In the genomic region with DNA sequence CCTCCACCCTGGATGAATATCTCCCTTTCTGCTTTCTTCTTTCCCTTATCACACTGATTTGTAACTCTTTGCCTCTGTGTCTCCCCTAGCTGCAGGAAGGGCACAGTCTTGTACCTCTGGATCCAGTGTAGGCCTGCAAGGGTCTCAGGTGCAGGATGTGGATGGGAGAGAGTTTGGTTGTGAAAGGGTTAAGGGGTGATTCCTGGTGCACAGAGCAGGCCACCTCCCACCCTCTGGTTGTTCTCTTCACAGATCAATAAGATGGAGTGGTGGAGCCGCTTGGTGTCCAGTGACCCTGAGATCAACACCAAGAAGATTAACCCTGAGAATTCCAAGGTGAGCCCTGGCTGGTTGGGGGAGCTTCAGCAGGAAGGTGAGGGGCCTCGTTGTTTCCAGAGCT, we compare ENCODE assay signal across 1 cellular context.
TF ChIP-seq lines count a peak whose summit lies in the region.

No MANE protein-coding gene starts in this region.

TF ChIP-seq in HepG2, 621 proteins besides CTCF, POLR2A, EP300 and RAD21 (continued from another document and continues in another):
- TF ChIP-seq, protein P1, sequence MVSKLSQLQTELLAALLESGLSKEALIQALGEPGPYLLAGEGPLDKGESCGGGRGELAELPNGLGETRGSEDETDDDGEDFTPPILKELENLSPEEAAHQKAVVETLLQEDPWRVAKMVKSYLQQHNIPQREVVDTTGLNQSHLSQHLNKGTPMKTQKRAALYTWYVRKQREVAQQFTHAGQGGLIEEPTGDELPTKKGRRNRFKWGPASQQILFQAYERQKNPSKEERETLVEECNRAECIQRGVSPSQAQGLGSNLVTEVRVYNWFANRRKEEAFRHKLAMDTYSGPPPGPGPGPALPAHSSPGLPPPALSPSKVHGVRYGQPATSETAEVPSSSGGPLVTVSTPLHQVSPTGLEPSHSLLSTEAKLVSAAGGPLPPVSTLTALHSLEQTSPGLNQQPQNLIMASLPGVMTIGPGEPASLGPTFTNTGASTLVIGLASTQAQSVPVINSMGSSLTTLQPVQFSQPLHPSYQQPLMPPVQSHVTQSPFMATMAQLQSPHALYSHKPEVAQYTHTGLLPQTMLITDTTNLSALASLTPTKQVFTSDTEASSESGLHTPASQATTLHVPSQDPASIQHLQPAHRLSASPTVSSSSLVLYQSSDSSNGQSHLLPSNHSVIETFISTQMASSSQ (IDR thresholded peaks at IDR 0.05; ENCODE audit: low read depth) = 0 out of 2 replicates have a peak, but pooled peaks have one; percentile 29
- TF ChIP-seq, protein P1 (CRISPR knock-in tag; IDR thresholded peaks at IDR 0.05; ENCODE audit: borderline replicate concordance) = no peak
- TF ChIP-seq ZNF292 (CRISPR knock-in tag; IDR thresholded peaks at IDR 0.05; ENCODE audit: borderline replicate concordance, low read depth) = 0 out of 2 replicates have a peak, but pooled peaks have one; percentile 44
- peak; percentile 27; the same call in 1 of the 2 replicates for TF ChIP-seq BORCS8-MEF2B (CRISPR knock-in tag; IDR thresholded peaks at IDR 0.05)
- TF ChIP-seq GATAD2A (CRISPR knock-in tag; IDR thresholded peaks at IDR 0.05) = peak; percentile 49
- 0 out of 2 replicates have a peak, but pooled peaks have one; percentile 62 for TF ChIP-seq SSRP1 (CRISPR knock-in tag; IDR thresholded peaks at IDR 0.05)
- TF ChIP-seq, protein P2, sequence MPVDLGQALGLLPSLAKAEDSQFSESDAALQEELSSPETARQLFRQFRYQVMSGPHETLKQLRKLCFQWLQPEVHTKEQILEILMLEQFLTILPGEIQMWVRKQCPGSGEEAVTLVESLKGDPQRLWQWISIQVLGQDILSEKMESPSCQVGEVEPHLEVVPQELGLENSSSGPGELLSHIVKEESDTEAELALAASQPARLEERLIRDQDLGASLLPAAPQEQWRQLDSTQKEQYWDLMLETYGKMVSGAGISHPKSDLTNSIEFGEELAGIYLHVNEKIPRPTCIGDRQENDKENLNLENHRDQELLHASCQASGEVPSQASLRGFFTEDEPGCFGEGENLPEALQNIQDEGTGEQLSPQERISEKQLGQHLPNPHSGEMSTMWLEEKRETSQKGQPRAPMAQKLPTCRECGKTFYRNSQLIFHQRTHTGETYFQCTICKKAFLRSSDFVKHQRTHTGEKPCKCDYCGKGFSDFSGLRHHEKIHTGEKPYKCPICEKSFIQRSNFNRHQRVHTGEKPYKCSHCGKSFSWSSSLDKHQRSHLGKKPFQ (CRISPR knock-in tag; IDR thresholded peaks at IDR 0.05; ENCODE audit: insufficient replicate concordance) = peak; percentile 45
- no peak for TF ChIP-seq ZNF713 (CRISPR knock-in tag; IDR thresholded peaks at IDR 0.05)
- TF ChIP-seq ZNF329 (CRISPR knock-in tag; IDR thresholded peaks at IDR 0.05; ENCODE audit: low read depth) = 0 out of 2 replicates have a peak, but pooled peaks have one; percentile 31
- 0 out of 2 replicates have a peak, but pooled peaks have one; percentile 22 for TF ChIP-seq ZMYM3 (CRISPR knock-in tag; IDR thresholded peaks at IDR 0.05)
- TF ChIP-seq, protein P3, sequence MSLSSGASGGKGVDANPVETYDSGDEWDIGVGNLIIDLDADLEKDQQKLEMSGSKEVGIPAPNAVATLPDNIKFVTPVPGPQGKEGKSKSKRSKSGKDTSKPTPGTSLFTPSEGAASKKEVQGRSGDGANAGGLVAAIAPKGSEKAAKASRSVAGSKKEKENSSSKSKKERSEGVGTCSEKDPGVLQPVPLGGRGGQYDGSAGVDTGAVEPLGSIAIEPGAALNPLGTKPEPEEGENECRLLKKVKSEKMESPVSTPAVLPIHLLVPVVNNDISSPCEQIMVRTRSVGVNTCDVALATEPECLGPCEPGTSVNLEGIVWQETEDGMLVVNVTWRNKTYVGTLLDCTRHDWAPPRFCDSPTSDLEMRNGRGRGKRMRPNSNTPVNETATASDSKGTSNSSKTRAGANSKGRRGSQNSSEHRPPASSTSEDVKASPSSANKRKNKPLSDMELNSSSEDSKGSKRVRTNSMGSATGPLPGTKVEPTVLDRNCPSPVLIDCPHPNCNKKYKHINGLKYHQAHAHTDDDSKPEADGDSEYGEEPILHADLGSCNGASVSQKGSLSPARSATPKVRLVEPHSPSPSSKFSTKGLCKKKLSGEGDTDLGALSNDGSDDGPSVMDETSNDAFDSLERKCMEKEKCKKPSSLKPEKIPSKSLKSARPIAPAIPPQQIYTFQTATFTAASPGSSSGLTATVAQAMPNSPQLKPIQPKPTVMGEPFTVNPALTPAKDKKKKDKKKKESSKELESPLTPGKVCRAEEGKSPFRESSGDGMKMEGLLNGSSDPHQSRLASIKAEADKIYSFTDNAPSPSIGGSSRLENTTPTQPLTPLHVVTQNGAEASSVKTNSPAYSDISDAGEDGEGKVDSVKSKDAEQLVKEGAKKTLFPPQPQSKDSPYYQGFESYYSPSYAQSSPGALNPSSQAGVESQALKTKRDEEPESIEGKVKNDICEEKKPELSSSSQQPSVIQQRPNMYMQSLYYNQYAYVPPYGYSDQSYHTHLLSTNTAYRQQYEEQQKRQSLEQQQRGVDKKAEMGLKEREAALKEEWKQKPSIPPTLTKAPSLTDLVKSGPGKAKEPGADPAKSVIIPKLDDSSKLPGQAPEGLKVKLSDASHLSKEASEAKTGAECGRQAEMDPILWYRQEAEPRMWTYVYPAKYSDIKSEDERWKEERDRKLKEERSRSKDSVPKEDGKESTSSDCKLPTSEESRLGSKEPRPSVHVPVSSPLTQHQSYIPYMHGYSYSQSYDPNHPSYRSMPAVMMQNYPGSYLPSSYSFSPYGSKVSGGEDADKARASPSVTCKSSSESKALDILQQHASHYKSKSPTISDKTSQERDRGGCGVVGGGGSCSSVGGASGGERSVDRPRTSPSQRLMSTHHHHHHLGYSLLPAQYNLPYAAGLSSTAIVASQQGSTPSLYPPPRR (CRISPR knock-in tag; IDR thresholded peaks at IDR 0.05; ENCODE audit: borderline replicate concordance) = 0 out of 2 replicates have a peak, but pooled peaks have one; percentile 9
- no peak for TF ChIP-seq SOX6 (IDR thresholded peaks at IDR 0.05)
- peak; percentile 41; the same call in 1 of the 2 replicates for TF ChIP-seq SOX6 (CRISPR knock-in tag; IDR thresholded peaks at IDR 0.05)
- no peak for TF ChIP-seq SIX4 (CRISPR knock-in tag; IDR thresholded peaks at IDR 0.05)
- TF ChIP-seq, protein P4, sequence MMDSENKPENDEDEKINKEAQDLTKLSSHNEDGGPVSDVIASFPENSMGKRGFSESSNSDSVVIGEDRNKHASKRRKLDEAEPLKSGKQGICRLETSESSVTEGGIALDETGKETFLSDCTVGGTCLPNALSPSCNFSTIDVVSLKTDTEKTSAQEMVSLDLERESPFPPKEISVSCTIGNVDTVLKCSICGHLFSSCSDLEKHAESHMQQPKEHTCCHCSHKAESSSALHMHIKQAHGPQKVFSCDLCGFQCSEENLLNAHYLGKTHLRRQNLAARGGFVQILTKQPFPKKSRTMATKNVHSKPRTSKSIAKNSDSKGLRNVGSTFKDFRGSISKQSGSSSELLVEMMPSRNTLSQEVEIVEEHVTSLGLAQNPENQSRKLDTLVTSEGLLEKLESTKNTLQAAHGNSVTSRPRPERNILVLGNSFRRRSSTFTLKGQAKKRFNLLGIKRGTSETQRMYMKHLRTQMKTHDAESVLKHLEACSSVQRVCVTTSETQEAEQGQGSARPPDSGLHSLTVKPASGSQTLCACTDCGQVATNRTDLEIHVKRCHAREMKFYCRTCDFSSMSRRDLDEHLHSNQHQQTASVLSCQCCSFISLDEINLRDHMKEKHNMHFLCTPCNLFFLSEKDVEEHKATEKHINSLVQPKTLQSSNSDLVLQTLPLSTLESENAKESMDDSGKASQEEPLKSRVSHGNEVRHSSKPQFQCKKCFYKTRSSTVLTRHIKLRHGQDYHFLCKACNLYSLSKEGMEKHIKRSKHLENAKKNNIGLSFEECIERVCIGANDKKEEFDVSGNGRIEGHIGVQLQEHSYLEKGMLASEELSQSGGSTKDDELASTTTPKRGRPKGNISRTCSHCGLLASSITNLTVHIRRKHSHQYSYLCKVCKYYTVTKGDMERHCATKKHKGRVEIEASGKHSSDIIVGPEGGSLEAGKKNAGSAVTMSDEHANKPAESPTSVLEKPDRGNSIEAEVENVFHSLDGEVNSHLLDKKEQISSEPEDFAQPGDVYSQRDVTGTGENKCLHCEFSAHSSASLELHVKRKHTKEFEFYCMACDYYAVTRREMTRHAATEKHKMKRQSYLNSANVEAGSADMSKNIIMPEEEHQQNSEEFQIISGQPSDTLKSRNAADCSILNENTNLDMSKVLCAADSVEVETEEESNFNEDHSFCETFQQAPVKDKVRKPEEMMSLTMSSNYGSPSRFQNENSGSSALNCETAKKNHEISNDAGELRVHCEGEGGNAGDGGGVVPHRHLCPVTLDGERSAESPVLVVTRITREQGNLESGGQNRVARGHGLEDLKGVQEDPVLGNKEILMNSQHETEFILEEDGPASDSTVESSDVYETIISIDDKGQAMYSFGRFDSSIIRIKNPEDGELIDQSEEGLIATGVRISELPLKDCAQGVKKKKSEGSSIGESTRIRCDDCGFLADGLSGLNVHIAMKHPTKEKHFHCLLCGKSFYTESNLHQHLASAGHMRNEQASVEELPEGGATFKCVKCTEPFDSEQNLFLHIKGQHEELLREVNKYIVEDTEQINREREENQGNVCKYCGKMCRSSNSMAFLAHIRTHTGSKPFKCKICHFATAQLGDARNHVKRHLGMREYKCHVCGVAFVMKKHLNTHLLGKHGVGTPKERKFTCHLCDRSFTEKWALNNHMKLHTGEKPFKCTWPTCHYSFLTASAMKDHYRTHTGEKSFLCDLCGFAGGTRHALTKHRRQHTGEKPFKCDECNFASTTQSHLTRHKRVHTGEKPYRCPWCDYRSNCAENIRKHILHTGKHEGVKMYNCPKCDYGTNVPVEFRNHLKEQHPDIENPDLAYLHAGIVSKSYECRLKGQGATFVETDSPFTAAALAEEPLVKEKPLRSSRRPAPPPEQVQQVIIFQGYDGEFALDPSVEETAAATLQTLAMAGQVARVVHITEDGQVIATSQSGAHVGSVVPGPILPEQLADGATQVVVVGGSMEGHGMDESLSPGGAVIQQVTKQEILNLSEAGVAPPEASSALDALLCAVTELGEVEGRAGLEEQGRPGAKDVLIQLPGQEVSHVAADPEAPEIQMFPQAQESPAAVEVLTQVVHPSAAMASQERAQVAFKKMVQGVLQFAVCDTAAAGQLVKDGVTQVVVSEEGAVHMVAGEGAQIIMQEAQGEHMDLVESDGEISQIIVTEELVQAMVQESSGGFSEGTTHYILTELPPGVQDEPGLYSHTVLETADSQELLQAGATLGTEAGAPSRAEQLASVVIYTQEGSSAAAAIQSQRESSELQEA (CRISPR knock-in tag; IDR thresholded peaks at IDR 0.05; ENCODE audit: not compliant biosample characterization) = peak; percentile 13
- TF ChIP-seq, protein P5, sequence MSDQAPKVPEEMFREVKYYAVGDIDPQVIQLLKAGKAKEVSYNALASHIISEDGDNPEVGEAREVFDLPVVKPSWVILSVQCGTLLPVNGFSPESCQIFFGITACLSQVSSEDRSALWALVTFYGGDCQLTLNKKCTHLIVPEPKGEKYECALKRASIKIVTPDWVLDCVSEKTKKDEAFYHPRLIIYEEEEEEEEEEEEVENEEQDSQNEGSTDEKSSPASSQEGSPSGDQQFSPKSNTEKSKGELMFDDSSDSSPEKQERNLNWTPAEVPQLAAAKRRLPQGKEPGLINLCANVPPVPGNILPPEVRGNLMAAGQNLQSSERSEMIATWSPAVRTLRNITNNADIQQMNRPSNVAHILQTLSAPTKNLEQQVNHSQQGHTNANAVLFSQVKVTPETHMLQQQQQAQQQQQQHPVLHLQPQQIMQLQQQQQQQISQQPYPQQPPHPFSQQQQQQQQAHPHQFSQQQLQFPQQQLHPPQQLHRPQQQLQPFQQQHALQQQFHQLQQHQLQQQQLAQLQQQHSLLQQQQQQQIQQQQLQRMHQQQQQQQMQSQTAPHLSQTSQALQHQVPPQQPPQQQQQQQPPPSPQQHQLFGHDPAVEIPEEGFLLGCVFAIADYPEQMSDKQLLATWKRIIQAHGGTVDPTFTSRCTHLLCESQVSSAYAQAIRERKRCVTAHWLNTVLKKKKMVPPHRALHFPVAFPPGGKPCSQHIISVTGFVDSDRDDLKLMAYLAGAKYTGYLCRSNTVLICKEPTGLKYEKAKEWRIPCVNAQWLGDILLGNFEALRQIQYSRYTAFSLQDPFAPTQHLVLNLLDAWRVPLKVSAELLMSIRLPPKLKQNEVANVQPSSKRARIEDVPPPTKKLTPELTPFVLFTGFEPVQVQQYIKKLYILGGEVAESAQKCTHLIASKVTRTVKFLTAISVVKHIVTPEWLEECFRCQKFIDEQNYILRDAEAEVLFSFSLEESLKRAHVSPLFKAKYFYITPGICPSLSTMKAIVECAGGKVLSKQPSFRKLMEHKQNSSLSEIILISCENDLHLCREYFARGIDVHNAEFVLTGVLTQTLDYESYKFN (CRISPR knock-in tag; conservative IDR thresholded peaks at IDR 0.05) = peak; percentile 67
- TF ChIP-seq NR2F2 (IDR thresholded peaks at IDR 0.05; ENCODE audit: borderline replicate concordance, low read depth) = peak; percentile 66; the same call in 1 of the 2 replicates
- TF ChIP-seq, protein P6, sequence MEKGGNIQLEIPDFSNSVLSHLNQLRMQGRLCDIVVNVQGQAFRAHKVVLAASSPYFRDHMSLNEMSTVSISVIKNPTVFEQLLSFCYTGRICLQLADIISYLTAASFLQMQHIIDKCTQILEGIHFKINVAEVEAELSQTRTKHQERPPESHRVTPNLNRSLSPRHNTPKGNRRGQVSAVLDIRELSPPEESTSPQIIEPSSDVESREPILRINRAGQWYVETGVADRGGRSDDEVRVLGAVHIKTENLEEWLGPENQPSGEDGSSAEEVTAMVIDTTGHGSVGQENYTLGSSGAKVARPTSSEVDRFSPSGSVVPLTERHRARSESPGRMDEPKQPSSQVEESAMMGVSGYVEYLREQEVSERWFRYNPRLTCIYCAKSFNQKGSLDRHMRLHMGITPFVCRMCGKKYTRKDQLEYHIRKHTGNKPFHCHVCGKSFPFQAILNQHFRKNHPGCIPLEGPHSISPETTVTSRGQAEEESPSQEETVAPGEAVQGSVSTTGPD (CRISPR knock-in tag; IDR thresholded peaks at IDR 0.05) = peak; percentile 78; the same call in 1 of the 2 replicates
- peak; percentile 91 for TF ChIP-seq ONECUT2 (CRISPR knock-in tag; IDR thresholded peaks at IDR 0.05)
- TF ChIP-seq PHF21A (CRISPR knock-in tag; IDR thresholded peaks at IDR 0.05) = 0 out of 2 replicates have a peak, but pooled peaks have one; percentile 28
- TF ChIP-seq ZNF652 (CRISPR knock-in tag; IDR thresholded peaks at IDR 0.05; ENCODE audit: borderline replicate concordance, low read depth) = peak; percentile 98
- 0 out of 2 replicates have a peak, but pooled peaks have one; percentile 48 for TF ChIP-seq ZNF224 (CRISPR knock-in tag; IDR thresholded peaks at IDR 0.05)
- no peak for TF ChIP-seq TCF7 (IDR thresholded peaks at IDR 0.05; ENCODE audit: low read depth)
- peak; percentile 16; the same call in 1 of the 2 replicates for TF ChIP-seq HNF4G (IDR thresholded peaks at IDR 0.05; ENCODE audit: borderline replicate concordance, low read depth, low read length)
- no peak for TF ChIP-seq HNF4G (CRISPR knock-in tag; IDR thresholded peaks at IDR 0.05; ENCODE audit: borderline replicate concordance, low read depth)
